11 cellular contexts compared by ENCODE assay signal in the genomic region with DNA sequence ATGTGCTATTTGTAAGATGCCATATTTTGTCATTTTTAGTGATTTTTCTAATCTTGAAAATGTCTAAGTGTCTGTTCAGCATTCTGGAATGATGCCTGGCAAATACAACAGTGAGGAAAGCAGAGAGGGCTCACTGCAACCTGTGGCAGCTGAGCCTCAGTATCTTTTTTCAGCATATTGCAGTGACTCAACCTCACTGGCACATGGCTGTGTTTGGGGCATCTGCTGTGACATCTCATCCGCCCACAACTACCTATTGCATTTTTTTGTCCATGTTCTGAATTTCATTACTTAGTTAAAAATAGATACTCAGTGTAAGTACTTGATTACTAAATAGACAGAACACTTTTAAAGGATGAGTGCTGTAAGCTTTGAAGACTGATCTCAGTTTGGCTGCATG. TPM values are rescaled to one million over a fixed set of nuclear protein-coding genes. Genes with fewer than 3 reads are reported as not detected.
DNase-seq lines count a peak whose midpoint lies in the region; ATAC-seq lines count a peak whose summit lies in the region.
"Had no signal": no experiment of that assay in that cellular context is flagged by ENCODE, and none has a peak within 500 bp of the region (broad histone marks: within the 10 kb centered on the region; RNA-seq: fewer than 3 reads in every experiment).

No MANE protein-coding gene starts in this region.

- H3K4me3 ChIP-seq in skeletal muscle satellite cell (ENCODE audit: low read length): no peak overlapping the region
- H3K4me3 ChIP-seq: esophagus squamous epithelium, SJSA1 had no signal

- DNase-seq in DMS 273 treated with DMSO at 0.1 percent for 48 hours (lab: John Stamatoyannopoulos, UW) (peak; percentile 15), LHCN-M2 (ENCODE audit: low read depth) (peak; percentile 79), NCI-H2107 treated with DMSO at 0.1 percent for 48 hours (lab: John Stamatoyannopoulos, UW; ENCODE audit: unreplicated experiment) (no peak), DMS53 treated with DMSO at 0.1 percent for 48 hours (lab: John Stamatoyannopoulos, UW; ENCODE audit: unreplicated experiment) (no peak), NCI-H2081 treated with DMSO at 0.1 percent for 48 hours (lab: John Stamatoyannopoulos, UW) (no peak)
- peak; percentile 39 for DNase-seq in activated naive CD4-positive, alpha-beta T cell treated with anti-CD3 and anti-CD28 coated beads, Interleukin-2, amount 50 U/mL, for 16 hours
- DNase-seq: DMS53, esophagus squamous epithelium had no signal

- peak overlapping the region; percentile 22 for H3K9ac ChIP-seq in skeletal muscle satellite cell (ENCODE audit: low read depth, low read length)

- peak overlapping the region; percentile 22 for H3K4me2 ChIP-seq in skeletal muscle satellite cell (ENCODE audit: low read length)

- ATAC-seq in HG02642 (IDR thresholded peaks at IDR 0.05; ENCODE audit: poor library complexity, unreplicated experiment): no peak

- H3K27me3 ChIP-seq in skeletal muscle satellite cell (ENCODE audit: control insufficient read depth, insufficient read depth, low read length): no peaks in the 10 kb centered on the region
- H3K27me3 ChIP-seq: esophagus squamous epithelium, SJSA1 had no signal

- H3K4me1 ChIP-seq in skeletal muscle satellite cell (ENCODE audit: control insufficient read depth, insufficient read depth, low read length): peaks cover 24% of the 10 kb centered on the region
- H3K4me1 ChIP-seq: esophagus squamous epithelium had no signal

- peaks cover 9% of the 10 kb centered on the region for H3K36me3 ChIP-seq in skeletal muscle satellite cell (ENCODE audit: insufficient read depth, low read length)

- no peaks in the 10 kb centered on the region for H3K9me3 ChIP-seq in skeletal muscle satellite cell (replicated peaks; ENCODE audit: low read length)
- H3K9me3 ChIP-seq: esophagus squamous epithelium, SJSA1 had no signal

RNA-seq across cellular contexts. Expression of a gene that starts 10.7 kb away (rescaled TPM):
- 30.8 and 36.6 TPM in 2 replicates for total RNA-seq in LHCN-M2 (2014; rRNA removed)
- 38.2 TPM for polyA plus RNA-seq in LHCN-M2 (2012)
- total RNA-seq in skeletal muscle satellite cell (2012; rRNA removed): 23.2 and 23.6 TPM in 2 replicates

RNA-seq across cellular contexts. Expression of a gene that starts 11.0 kb away (rescaled TPM):
- total RNA-seq in LHCN-M2 (2014; rRNA removed): 1.5 and 2.1 TPM in 2 replicates
- polyA plus RNA-seq in LHCN-M2 (2012): 4.2 TPM
- total RNA-seq in skeletal muscle satellite cell (2012; rRNA removed): 0.76 and 2.0 TPM in 2 replicates

Comparison
In these comparisons a context has a peak if more than half of its experiments do, and no peak if none do; other contexts are left out.
1. DNase-seq: peak in DMS 273 treated with DMSO at 0.1 percent for 48 hours (single experiment), LHCN-M2 (single experiment) and activated naive CD4-positive, alpha-beta T cell treated with anti-CD3 and anti-CD28 coated beads, Interleukin-2, amount 50 U/mL, for 16 hours (single experiment); none in NCI-H2107 treated with DMSO at 0.1 percent for 48 hours (single experiment), DMS53 treated with DMSO at 0.1 percent for 48 hours (single experiment) and NCI-H2081 treated with DMSO at 0.1 percent for 48 hours (single experiment).